ENCODE assay signal across 28 cellular contexts in genomic region chr4:118356731-118357130, GRCh38. TPM values are rescaled to one million over a fixed set of nuclear protein-coding genes. Genes with fewer than 3 reads are reported as not detected.
"Had no signal": no experiment of that assay in that cellular context is flagged by ENCODE, and none has a peak within 500 bp of the region (broad histone marks: within the 10 kb centered on the region; RNA-seq: fewer than 3 reads in every experiment).

No MANE protein-coding gene starts in this region.

- FAIRE-seq: keratinocyte had no signal

- H3K4me3 ChIP-seq: adrenal gland, ascending aorta, esophagus muscularis mucosa, gastroesophageal sphincter, hepatocyte, ovary, smooth muscle cell, stomach, thyroid gland, upper lobe of right lung had no signal

- H3K36me3 ChIP-seq: adrenal gland, ascending aorta, esophagus muscularis mucosa, gastroesophageal sphincter, ovary, stomach, thyroid gland, upper lobe of right lung had no signal

- H3K9me3 ChIP-seq: adrenal gland, ascending aorta, esophagus muscularis mucosa, gastroesophageal sphincter, ovary, stomach, thyroid gland, upper lobe of right lung had no signal

- ATAC-seq: activated T-cell treated with anti-CD3 and anti-CD28 coated beads, Interleukin-2, amount 50 U/mL, for 72 hours; gastroesophageal sphincter; left cardiac atrium; left ventricle myocardium superior; sciatic nerve; stimulated activated memory B cell treated with anti-CD40 and anti-IgM and Interleukin-4, amounts not matched to agents 10 μg/mL and 1 μg/mL and 100 μg/mL, for 72 hours; T-helper 17 cell; upper lobe of right lung; WTC11 had no signal

- H3K27me3 ChIP-seq: ovary, thyroid gland had no signal

- H3K27ac ChIP-seq: adrenal gland, ascending aorta, esophagus muscularis mucosa, gastroesophageal sphincter, hepatocyte, ovary, thyroid gland, upper lobe of right lung had no signal

- DNase-seq: activated naive CD4-positive, alpha-beta T cell; activated T-cell treated with anti-CD3 and anti-CD28 coated beads for 4 hours; activated T-cell treated with anti-CD3 and anti-CD28 coated beads, Interleukin-2, amount 50 U/mL, for 72 hours; adrenal gland; central memory CD4-positive, alpha-beta T cell; endodermal cell; left cardiac atrium; left ventricle myocardium superior; naive B cell; ovary; retina; stimulated activated CD4-positive, alpha-beta T cell treated with anti-CD3 and anti-CD28 coated beads, Interleukin-1b, Interleukin-23, amount 100 ng/mL, for 48 hours; stimulated activated CD4-positive, alpha-beta T cell treated with anti-CD3 and anti-CD28 coated beads, Interleukin-4, amount 100 ng/mL, for 4 hours; stimulated activated CD8-positive, alpha-beta memory T cell treated with anti-CD3 and anti-CD28 coated beads, Interleukin-4, amount 100 ng/mL, for 48 hours; stomach; T-helper 17 cell; T1000; thyroid gland; upper lobe of right lung had no signal

RNA-seq across cellular contexts. Expression of gene PRSS12, which starts 3.9 kb away (rescaled TPM):
- total RNA-seq: ascending aorta, left ventricle myocardium superior, T-helper 17 cell had no signal
